Comparison of ENCODE assay signal across 11 cellular contexts in the genomic region with DNA sequence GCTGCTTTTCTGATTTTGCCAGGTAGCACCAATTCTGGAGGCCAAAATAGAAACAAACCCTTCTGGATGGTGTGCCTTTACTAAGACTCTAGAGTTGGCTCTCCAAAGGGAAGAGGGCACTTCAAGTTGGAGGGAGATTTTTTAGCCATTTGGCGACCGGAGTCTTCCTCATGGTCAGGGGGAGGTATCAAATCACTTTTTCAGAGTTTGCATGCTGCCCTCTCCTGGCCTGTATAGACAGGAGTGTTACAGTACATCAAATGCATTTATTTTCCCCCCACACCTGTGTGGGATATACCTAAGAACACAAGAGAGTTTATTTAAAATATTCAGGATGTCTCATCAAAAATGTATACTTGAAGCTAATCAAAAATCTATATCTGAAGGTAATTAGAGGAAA. TPM values are rescaled to one million over a fixed set of nuclear protein-coding genes. Genes with fewer than 3 reads are reported as not detected.
A peak's percentile ranks its signal among the peaks of the same experiment; 100 is the strongest.
DNase-seq lines count a peak whose midpoint lies in the region; ATAC-seq and TF ChIP-seq lines count a peak whose summit lies in the region.
"Had no signal": no experiment of that assay in that cellular context is flagged by ENCODE, and none has a peak within 500 bp of the region (broad histone marks: within the 10 kb centered on the region; RNA-seq: fewer than 3 reads in every experiment).

No MANE protein-coding gene starts in this region.

- H3K36me3 ChIP-seq in hepatocyte (replicated peaks; ENCODE audit: insufficient read depth, low read depth) (no peaks in the 10 kb centered on the region), tibial artery (no peaks in the 10 kb centered on the region)
- H3K36me3 ChIP-seq: suprapubic skin had no signal

- H3K9me3 ChIP-seq in hepatocyte (ENCODE audit: low read depth) (no peaks in the 10 kb centered on the region), tibial artery (no peaks in the 10 kb centered on the region)
- H3K9me3 ChIP-seq: suprapubic skin had no signal

- TF ChIP-seq CTCF in hepatocyte (IDR thresholded peaks at IDR 0.05; ENCODE audit: poor library complexity) = peak; percentile 53
- TF ChIP-seq CTCF in tibial artery (IDR thresholded peaks at IDR 0.05) = no peak

- H3K27ac ChIP-seq in hepatocyte = no peak overlapping the region
- H3K27ac ChIP-seq in tibial artery = no peak overlapping the region
- H3K27ac ChIP-seq: suprapubic skin had no signal

- no peak overlapping the region for H3K4me3 ChIP-seq in hepatocyte
- no peak overlapping the region for H3K4me3 ChIP-seq in tibial artery
- H3K4me3 ChIP-seq: suprapubic skin had no signal

- H3K4me1 ChIP-seq in hepatocyte (ENCODE audit: insufficient read depth) = peaks cover 10% of the 10 kb centered on the region
- peaks cover 0 to 11% (median 1%) of the 10 kb centered on the region in 4 donors for H3K4me1 ChIP-seq in tibial artery
- H3K4me1 ChIP-seq: suprapubic skin had no signal

- no peak overlapping the region for H2AFZ ChIP-seq in hepatocyte

- peaks cover 2% of the 10 kb centered on the region for H3K79me2 ChIP-seq in hepatocyte

- intact Hi-C loops in tibial artery (cut with DNase I; ENCODE audit: low total_unique reads) = loop anchor here (5.0 kb wide), 1 partner anchor 151 kb away; no protein-coding TSS in a partner anchor

- no peak overlapping the region for H3K4me2 ChIP-seq in hepatocyte

- WGBS in hepatocyte (ENCODE audit: low lambda C conversion rate, missing lambda C conversion rate) = 39% methylated on average over 2 of the region's 2 CpGs

- DNase-seq in A172 (ENCODE audit: low spot score) (peak; percentile 72), ELR (ENCODE audit: low read depth) (peak; percentile 45), RPMI8226 (peak; percentile 19), hepatocyte (ENCODE audit: low spot score) (peak; percentile 18), NCI-H446 treated with DMSO at 0.1 percent for 48 hours (lab: John Stamatoyannopoulos, UW) (no peak), tibial artery (no peak)
- DNase-seq: activated CD8-positive, alpha-beta memory T cell treated with anti-CD3 and anti-CD28 coated beads, Interleukin-2, amount 50 U/mL, for 48 hours; mammary epithelial cell had no signal

- peaks cover 12% of the 10 kb centered on the region for H3K27me3 ChIP-seq in hepatocyte
- peaks cover 0 to 3% of the 10 kb centered on the region in 2 donors for H3K27me3 ChIP-seq in tibial artery
- H3K27me3 ChIP-seq: suprapubic skin had no signal

- no peaks in the 10 kb centered on the region for H4K20me1 ChIP-seq in hepatocyte (ENCODE audit: insufficient read depth, poor library complexity, severe bottlenecking)

- ATAC-seq in HG02623 (IDR thresholded peaks at IDR 0.05; ENCODE audit: unreplicated experiment) = no peak
- ATAC-seq in activated CD4-positive, CD25-positive, alpha-beta regulatory T cell treated with anti-CD3 and anti-CD28 coated beads, Interleukin-2, amount 50 U/mL, for 24 hours = no peak

- H3K9me2 ChIP-seq in hepatocyte (replicated peaks; ENCODE audit: insufficient read depth) = no peaks in the 10 kb centered on the region

RNA-seq across cellular contexts. Expression of a gene that starts 3.2 kb away (rescaled TPM):
- total RNA-seq in A172 (2014; rRNA removed; shearing (Covaris generic)) = 0.03 and 0.07 TPM in 2 replicates
- total RNA-seq in hepatocyte = 3.0 and 3.3 TPM in 2 replicates
- polyA plus RNA-seq in hepatocyte = 4.0 and 5.6 TPM in 2 replicates
- polyA plus RNA-seq: mammary epithelial cell had no signal

Comparison
In these comparisons a context has a peak if more than half of its experiments do, and no peak if none do; other contexts are left out.
1. DNase-seq: peak in A172 (single experiment), ELR (single experiment), RPMI8226 (single experiment) and hepatocyte (single experiment); none in NCI-H446 treated with DMSO at 0.1 percent for 48 hours (single experiment) and tibial artery (0 of 2).